In the genomic region with DNA sequence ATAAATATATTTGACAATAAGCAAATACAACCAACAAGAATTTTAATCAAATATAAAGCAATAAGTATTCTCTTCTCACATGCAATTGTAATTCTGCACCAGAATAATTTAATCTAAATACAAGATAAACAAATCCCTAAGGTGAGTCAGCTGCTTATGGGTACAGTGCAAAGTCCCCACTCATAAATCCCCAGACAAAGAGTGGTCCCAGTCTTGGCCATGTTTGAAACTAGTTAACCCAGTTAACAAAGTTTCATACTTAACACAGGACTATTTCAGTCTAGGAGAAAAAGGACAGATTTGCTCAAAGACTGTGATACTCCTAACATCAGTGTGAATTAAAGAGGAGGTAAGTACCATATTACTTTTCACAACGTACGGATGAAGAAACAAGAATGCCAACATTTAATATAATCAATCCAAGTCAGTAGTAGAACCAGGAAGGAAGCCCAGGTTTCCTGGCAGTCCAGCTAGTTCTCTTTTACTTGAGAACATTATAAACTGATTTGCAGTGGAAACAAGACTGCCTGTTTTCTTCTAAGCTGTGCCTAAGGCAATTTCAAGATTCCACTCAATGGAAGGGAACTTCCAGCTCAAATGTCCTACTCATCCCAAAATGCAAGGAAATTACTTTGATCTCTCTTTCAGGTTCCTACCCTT, we compare ENCODE assay signal across 1 cellular context.
A peak's percentile ranks its signal among the peaks of the same experiment; 100 is the strongest.
TF ChIP-seq lines count a peak whose summit lies in the region.

No MANE protein-coding gene starts in this region.

TF ChIP-seq in HEK293, 187 proteins besides CTCF, POLR2A, EP300 and RAD21 (continued from another document):
- no peak for TF ChIP-seq ZNF311 (tag by site-specific recombination; IDR thresholded peaks at IDR 0.05; ENCODE audit: borderline replicate concordance)
- TF ChIP-seq ZFP37 (tag by site-specific recombination; IDR thresholded peaks at IDR 0.05), result no peak
- TF ChIP-seq MZF1 (tag by site-specific recombination; IDR thresholded peaks at IDR 0.05; ENCODE audit: borderline replicate concordance), result peak; percentile 46; the same call in 1 of the 2 replicates
